Comparison of ENCODE assay signal across 11 cellular contexts in genomic region chr4:7248857-7249256, GRCh38.
"Had no signal": no experiment of that assay in that cellular context is flagged by ENCODE, and none has a peak within 500 bp of the region (broad histone marks: within the 10 kb centered on the region; RNA-seq: fewer than 3 reads in every experiment).

No MANE protein-coding gene starts in this region.

- H3K9me3 ChIP-seq: HAP-1 had no signal

- H3K4me1 ChIP-seq: HAP-1 had no signal

- H2AFZ ChIP-seq: GM23248, GM23338 had no signal

- H3K36me3 ChIP-seq: HAP-1 had no signal

- H3K4me2 ChIP-seq: GM23338 had no signal

- ATAC-seq: GM23338, HCT116 had no signal

- FAIRE-seq: H1, H54 had no signal

- H3K4me3 ChIP-seq: GM23248, GM23338, HAP-1 had no signal

- H3K27ac ChIP-seq: GM23248 had no signal

- H3K9ac ChIP-seq: GM23248 had no signal

- DNase-seq: GM23248, GOT3, H7, H9, HCEC 1CT, HFFc6 had no signal
